Comparison of ENCODE assay signal across 28 cellular contexts in genomic region chr5:142688278-142688677, GRCh38. TPM values are rescaled to one million over a fixed set of nuclear protein-coding genes. Genes with fewer than 3 reads are reported as not detected.
"Had no signal": no experiment of that assay in that cellular context is flagged by ENCODE, and none has a peak within 500 bp of the region (broad histone marks: within the 10 kb centered on the region; RNA-seq: fewer than 3 reads in every experiment).

No MANE protein-coding gene starts in this region.

- H3K4me1 Mint-ChIP-seq: activated CD4-positive, alpha-beta T cell treated with anti-CD3 and anti-CD28 coated beads, Interleukin-2, amount 10 ng/mL, durations not matched to agents 24 days and 14 days; central memory CD8-positive, alpha-beta T cell; naive B cell; stimulated activated memory B cell treated with anti-CD40 and anti-IgM and Interleukin-4, amounts not matched to agents 10 μg/mL and 1 μg/mL and 100 μg/mL, for 72 hours had no signal

- ATAC-seq: foreskin keratinocyte; stimulated activated memory B cell treated with anti-CD40 and anti-IgM and Interleukin-4, amounts not matched to agents 10 μg/mL and 1 μg/mL and 100 μg/mL, for 72 hours had no signal

- H3K27me3 ChIP-seq: esophagus muscularis mucosa, foreskin keratinocyte, ovary, sigmoid colon, stomach, suprapubic skin had no signal

- H3K4me3 ChIP-seq: esophagus muscularis mucosa, ovary, sigmoid colon, stomach, suprapubic skin had no signal

- H3K27ac ChIP-seq: esophagus muscularis mucosa, foreskin keratinocyte, ovary, sigmoid colon, stomach, suprapubic skin had no signal

- H3K36me3 ChIP-seq: esophagus muscularis mucosa, ovary, sigmoid colon, stomach, suprapubic skin had no signal

- H3K4me3 Mint-ChIP-seq: activated CD4-positive, alpha-beta memory T cell treated with anti-CD3 and anti-CD28 coated beads for 36 hours; activated CD4-positive, alpha-beta T cell treated with anti-CD3 and anti-CD28 coated beads, Interleukin-2, amount 10 ng/mL, durations not matched to agents 24 days and 14 days; activated T-helper 1 cell treated with anti-CD3 and anti-CD28 coated beads, Interleukin-12 subunit alpha, Interleukin-12 subunit beta, Interleukin-2, Interleukin-4 antibody, amounts not matched to agents 30 ng/mL and 10 ng/mL and 1 ng/mL, durations not matched to agents 14 hours and 24 hours and 36 hours; central memory CD8-positive, alpha-beta T cell; mesothelial cell of epicardium; naive B cell; nephron progenitor cell; stimulated activated memory B cell treated with anti-CD40 and anti-IgM and Interleukin-4, amounts not matched to agents 10 μg/mL and 1 μg/mL and 100 μg/mL, for 72 hours had no signal

- DNase-seq: activated CD4-positive, alpha-beta memory T cell treated with anti-CD3 and anti-CD28 coated beads for 36 hours; activated CD4-positive, alpha-beta T cell treated with anti-CD3 and anti-CD28 coated beads, Interleukin-2, amount 10 ng/mL, durations not matched to agents 24 days and 14 days; activated CD4-positive, CD25-positive, alpha-beta regulatory T cell treated with anti-CD3 and anti-CD28 coated beads, Interleukin-2, amount 50 U/mL, for 72 hours; activated CD8-positive, alpha-beta memory T cell treated with anti-CD3 and anti-CD28 coated beads, Interleukin-2, amount 50 U/mL, for 4 hours; activated gamma-delta T cell; activated naive CD4-positive, alpha-beta T cell treated with anti-CD3 and anti-CD28 coated beads, Interleukin-2, amount 50 U/mL, for 16 hours; activated T-cell treated with anti-CD3 and anti-CD28 coated beads, Interleukin-2, amount 50 U/mL, for 1 hour; amniotic stem cell; foreskin keratinocyte; naive B cell; nephron progenitor cell; ovary; sigmoid colon; small intestine; stimulated activated CD4-positive, alpha-beta T cell treated with anti-CD3 and anti-CD28 coated beads, Interleukin-1b, Interleukin-23, amount 100 ng/mL, for 48 hours; stimulated activated CD4-positive, alpha-beta T cell treated with anti-CD3 and anti-CD28 coated beads, Interleukin-4, amount 100 ng/mL, for 4 hours; stimulated activated CD8-positive, alpha-beta memory T cell treated with anti-CD3 and anti-CD28 coated beads, Interleukin-4, amount 100 ng/mL, for 48 hours; stomach; T-helper 2 cell; trophoblast cell had no signal

- H3K9me3 Mint-ChIP-seq: activated CD4-positive, alpha-beta memory T cell treated with anti-CD3 and anti-CD28 coated beads for 36 hours; activated CD4-positive, alpha-beta T cell treated with anti-CD3 and anti-CD28 coated beads, Interleukin-2, amount 10 ng/mL, durations not matched to agents 24 days and 14 days; activated T-helper 1 cell treated with anti-CD3 and anti-CD28 coated beads, Interleukin-12 subunit alpha, Interleukin-12 subunit beta, Interleukin-2, Interleukin-4 antibody, amounts not matched to agents 30 ng/mL and 10 ng/mL and 1 ng/mL, durations not matched to agents 14 hours and 24 hours and 36 hours; central memory CD8-positive, alpha-beta T cell; mesothelial cell of epicardium; naive B cell; nephron progenitor cell; stimulated activated memory B cell treated with anti-CD40 and anti-IgM and Interleukin-4, amounts not matched to agents 10 μg/mL and 1 μg/mL and 100 μg/mL, for 72 hours had no signal

- H3K27ac Mint-ChIP-seq: activated CD4-positive, alpha-beta memory T cell treated with anti-CD3 and anti-CD28 coated beads for 36 hours; activated CD4-positive, alpha-beta T cell treated with anti-CD3 and anti-CD28 coated beads, Interleukin-2, amount 10 ng/mL, durations not matched to agents 24 days and 14 days; activated T-helper 1 cell treated with anti-CD3 and anti-CD28 coated beads, Interleukin-12 subunit alpha, Interleukin-12 subunit beta, Interleukin-2, Interleukin-4 antibody, amounts not matched to agents 30 ng/mL and 10 ng/mL and 1 ng/mL, durations not matched to agents 14 hours and 24 hours and 36 hours; mesothelial cell of epicardium; naive B cell; nephron progenitor cell; progenitor cell of endocrine pancreas; stimulated activated memory B cell treated with anti-CD40 and anti-IgM and Interleukin-4, amounts not matched to agents 10 μg/mL and 1 μg/mL and 100 μg/mL, for 72 hours had no signal

- H3K36me3 Mint-ChIP-seq: activated CD4-positive, alpha-beta memory T cell treated with anti-CD3 and anti-CD28 coated beads for 36 hours; mesothelial cell of epicardium; naive B cell; stimulated activated memory B cell treated with anti-CD40 and anti-IgM and Interleukin-4, amounts not matched to agents 10 μg/mL and 1 μg/mL and 100 μg/mL, for 72 hours had no signal

- H3K9me3 ChIP-seq: esophagus muscularis mucosa, ovary, sigmoid colon, stomach, suprapubic skin had no signal

RNA-seq across cellular contexts. Expression of gene FGF1, which starts 2.4 kb away (rescaled TPM):
- total RNA-seq: activated CD4-positive, alpha-beta memory T cell treated with anti-CD3 and anti-CD28 coated beads for 36 hours; activated CD4-positive, alpha-beta T cell treated with anti-CD3 and anti-CD28 coated beads, Interleukin-2, amount 10 ng/mL, durations not matched to agents 24 days and 14 days; activated CD8-positive, alpha-beta memory T cell treated with anti-CD3 and anti-CD28 coated beads for 36 hours; progenitor cell of endocrine pancreas had no signal
